Comparison of ENCODE assay signal across 8 cellular contexts in the genomic region with DNA sequence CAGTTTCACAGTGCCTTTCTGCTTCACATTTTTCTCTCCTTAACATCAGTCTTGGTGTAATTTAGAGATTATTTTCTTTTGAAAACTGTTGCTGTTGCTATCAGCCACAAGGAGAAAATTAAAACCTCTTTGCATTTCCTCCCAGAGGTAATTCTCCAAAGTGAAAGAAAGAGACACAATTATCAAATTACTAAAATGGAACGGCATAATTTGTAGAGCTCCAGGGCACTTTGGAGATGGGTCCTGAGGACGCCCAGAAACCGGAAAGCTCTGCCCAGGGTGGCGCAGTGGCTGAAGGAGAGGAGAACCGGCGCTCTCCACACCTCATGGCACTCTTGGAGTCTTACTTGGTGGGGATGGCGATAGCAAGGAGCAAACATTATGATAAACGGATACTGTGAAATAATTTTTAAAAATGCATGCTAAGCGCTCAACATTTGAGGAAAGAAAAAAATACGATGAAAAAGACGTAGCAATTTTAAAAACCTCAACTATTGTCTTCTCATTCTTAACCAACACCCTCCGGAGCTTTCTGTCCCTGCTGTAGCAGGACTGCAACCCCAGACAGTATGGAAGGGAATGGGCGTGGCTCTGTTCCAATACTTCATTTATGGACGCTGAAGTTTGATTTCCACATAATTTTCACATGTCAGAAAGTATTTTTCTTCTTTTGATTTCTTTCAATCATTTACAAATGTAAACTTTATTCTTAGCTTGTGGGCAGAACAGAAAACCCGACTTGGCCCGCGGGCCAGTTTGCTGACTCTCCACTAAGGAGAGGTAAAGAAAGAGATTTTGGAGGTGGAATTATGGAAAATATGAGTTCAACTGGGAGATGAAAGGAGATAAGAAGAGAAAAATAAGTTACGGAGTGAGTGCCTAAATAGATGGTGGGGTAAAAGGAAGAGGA. TPM values are rescaled to one million over a fixed set of nuclear protein-coding genes. Genes with fewer than 3 reads are reported as not detected.
DNase-seq lines count a peak whose midpoint lies in the region; ATAC-seq and TF ChIP-seq lines count a peak whose summit lies in the region.

No MANE protein-coding gene starts in this region.

- intact Hi-C loops in prostate gland (cut with DNase I): no loop called here

- peaks cover 40% of the 10 kb centered on the region for H3K4me1 Mint-ChIP-seq in WTC11

- TF ChIP-seq POLR2A in prostate gland (IDR thresholded peaks at IDR 0.05): no peak

- peaks cover 4% of the 10 kb centered on the region for H3K4me1 ChIP-seq in prostate gland (replicated peaks)

- WGBS in prostate gland: 6% methylated on average over 18 of the region's 18 CpGs

- CTCF ChIA-PET in WTC11 (lab: Charles Lee): interaction anchor here (1.0 to 4.5 kb wide), 20 partner anchors 8 to 199 kb away, joined by 3 to 45 read pairs (median 11); a partner anchor contains a TSS

- no peaks in the 10 kb centered on the region for H3K9me3 Mint-ChIP-seq in WTC11

- peaks cover 9% of the 10 kb centered on the region for H3K27me3 Mint-ChIP-seq in WTC11 (ENCODE audit: low read depth)

- H3K27ac Mint-ChIP-seq in WTC11: peak overlapping the region; percentile 85

- peaks cover 5 to 10% of the 10 kb centered on the region in 2 donors for H3K36me3 ChIP-seq in prostate gland

- POLR2A ChIA-PET in WTC11 (lab: Charles Lee): interaction anchor here (1.7 to 1.9 kb wide), 2 partner anchors 12 to 13 kb away, joined by 5 read pairs; no protein-coding TSS in a partner anchor

- no peak for TF ChIP-seq CTCF in C4-2B (conservative IDR thresholded peaks at IDR 0.05)
- TF ChIP-seq CTCF in WTC11 (IDR thresholded peaks at IDR 0.05): no peak
- TF ChIP-seq CTCF in fibroblast of villous mesenchyme (IDR thresholded peaks at IDR 0.05; ENCODE audit: insufficient read depth, low read depth, low read length): no peak
- peak in 1 of 4 experiments; percentile 16 for TF ChIP-seq CTCF in prostate gland (IDR thresholded peaks at IDR 0.05)

- DNase-seq in HuH-7.5 (ENCODE audit: low spot score) (peak; percentile 38), WTC11 (ENCODE audit: low spot score) (no peak), fibroblast of villous mesenchyme (ENCODE audit: low read depth) (peak; percentile 44), prostate gland (ENCODE audit: low spot score) (peak; percentile 49), NCI-H128 (lab: John Stamatoyannopoulos, UW; ENCODE audit: unreplicated experiment) (no peak)

- H3K27ac ChIP-seq in C4-2B (peak overlapping the region; percentile 89), prostate gland (peak overlapping the region; percentile 95 to 97)

- ATAC-seq in WTC11 (peak; percentile 14; the same call in 1 of the 2 replicates), HG03571 (IDR thresholded peaks at IDR 0.05; ENCODE audit: unreplicated experiment) (no peak), HG03565 (IDR thresholded peaks at IDR 0.05; ENCODE audit: unreplicated experiment) (no peak)

- H3K36me3 Mint-ChIP-seq in WTC11: peaks cover 22% of the 10 kb centered on the region

- peak overlapping the region; percentile 89 for H3K4me3 Mint-ChIP-seq in WTC11

- peak overlapping the region; percentile 95 for H3K4me3 ChIP-seq in fibroblast of villous mesenchyme (ENCODE audit: low read depth, low read length)
- H3K4me3 ChIP-seq in prostate gland: peak overlapping the region; percentile 55 to 69

- H3K27me3 ChIP-seq in prostate gland (replicated peaks; ENCODE audit: insufficient read depth): no peaks in the 10 kb centered on the region

- no peaks in the 10 kb centered on the region for H3K9me3 ChIP-seq in prostate gland

TF ChIP-seq in WTC11, 78 proteins besides CTCF, POLR2A, EP300 and RAD21:
- TF ChIP-seq ZNF671 (CRISPR knock-in tag; IDR thresholded peaks at IDR 0.05): no peak
- TF ChIP-seq, protein P1, sequence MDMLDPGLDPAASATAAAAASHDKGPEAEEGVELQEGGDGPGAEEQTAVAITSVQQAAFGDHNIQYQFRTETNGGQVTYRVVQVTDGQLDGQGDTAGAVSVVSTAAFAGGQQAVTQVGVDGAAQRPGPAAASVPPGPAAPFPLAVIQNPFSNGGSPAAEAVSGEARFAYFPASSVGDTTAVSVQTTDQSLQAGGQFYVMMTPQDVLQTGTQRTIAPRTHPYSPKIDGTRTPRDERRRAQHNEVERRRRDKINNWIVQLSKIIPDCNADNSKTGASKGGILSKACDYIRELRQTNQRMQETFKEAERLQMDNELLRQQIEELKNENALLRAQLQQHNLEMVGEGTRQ (CRISPR knock-in tag; IDR thresholded peaks at IDR 0.05): no peak
- TF ChIP-seq ZNF263 (CRISPR knock-in tag; IDR thresholded peaks at IDR 0.05; ENCODE audit: low read depth): no peak
- no peak for TF ChIP-seq SMAD4 (CRISPR knock-in tag; IDR thresholded peaks at IDR 0.05)
- TF ChIP-seq, protein P2, sequence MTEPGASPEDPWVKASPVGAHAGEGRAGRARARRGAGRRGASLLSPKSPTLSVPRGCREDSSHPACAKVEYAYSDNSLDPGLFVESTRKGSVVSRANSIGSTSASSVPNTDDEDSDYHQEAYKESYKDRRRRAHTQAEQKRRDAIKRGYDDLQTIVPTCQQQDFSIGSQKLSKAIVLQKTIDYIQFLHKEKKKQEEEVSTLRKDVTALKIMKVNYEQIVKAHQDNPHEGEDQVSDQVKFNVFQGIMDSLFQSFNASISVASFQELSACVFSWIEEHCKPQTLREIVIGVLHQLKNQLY (CRISPR knock-in tag; IDR thresholded peaks at IDR 0.05): no peak
- TF ChIP-seq, protein P3, sequence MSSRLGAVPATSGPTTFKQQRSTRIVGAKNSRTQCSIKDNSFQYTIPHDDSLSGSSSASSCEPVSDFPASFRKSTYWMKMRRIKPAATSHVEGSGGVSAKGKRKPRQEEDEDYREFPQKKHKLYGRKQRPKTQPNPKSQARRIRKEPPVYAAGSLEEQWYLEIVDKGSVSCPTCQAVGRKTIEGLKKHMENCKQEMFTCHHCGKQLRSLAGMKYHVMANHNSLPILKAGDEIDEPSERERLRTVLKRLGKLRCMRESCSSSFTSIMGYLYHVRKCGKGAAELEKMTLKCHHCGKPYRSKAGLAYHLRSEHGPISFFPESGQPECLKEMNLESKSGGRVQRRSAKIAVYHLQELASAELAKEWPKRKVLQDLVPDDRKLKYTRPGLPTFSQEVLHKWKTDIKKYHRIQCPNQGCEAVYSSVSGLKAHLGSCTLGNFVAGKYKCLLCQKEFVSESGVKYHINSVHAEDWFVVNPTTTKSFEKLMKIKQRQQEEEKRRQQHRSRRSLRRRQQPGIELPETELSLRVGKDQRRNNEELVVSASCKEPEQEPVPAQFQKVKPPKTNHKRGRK (CRISPR knock-in tag; IDR thresholded peaks at IDR 0.05; ENCODE audit: borderline replicate concordance): no peak
- TF ChIP-seq, protein P4, sequence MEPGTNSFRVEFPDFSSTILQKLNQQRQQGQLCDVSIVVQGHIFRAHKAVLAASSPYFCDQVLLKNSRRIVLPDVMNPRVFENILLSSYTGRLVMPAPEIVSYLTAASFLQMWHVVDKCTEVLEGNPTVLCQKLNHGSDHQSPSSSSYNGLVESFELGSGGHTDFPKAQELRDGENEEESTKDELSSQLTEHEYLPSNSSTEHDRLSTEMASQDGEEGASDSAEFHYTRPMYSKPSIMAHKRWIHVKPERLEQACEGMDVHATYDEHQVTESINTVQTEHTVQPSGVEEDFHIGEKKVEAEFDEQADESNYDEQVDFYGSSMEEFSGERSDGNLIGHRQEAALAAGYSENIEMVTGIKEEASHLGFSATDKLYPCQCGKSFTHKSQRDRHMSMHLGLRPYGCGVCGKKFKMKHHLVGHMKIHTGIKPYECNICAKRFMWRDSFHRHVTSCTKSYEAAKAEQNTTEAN (CRISPR knock-in tag; IDR thresholded peaks at IDR 0.05): no peak
- no peak for TF ChIP-seq FOXK1 (CRISPR knock-in tag; IDR thresholded peaks at IDR 0.05)
TF ChIP-seq in WTC11: peak in this region for 0.

RNA-seq across cellular contexts. Expression of a gene that starts 1.1 kb away (rescaled TPM):
- total RNA-seq in WTC11 (2021) (126 to 181 TPM (median 163 TPM) in 3 replicates), fibroblast of villous mesenchyme (126 and 197 TPM in 2 replicates), prostate gland (100 to 1,000 TPM; 253 to 351 TPM)

RNA-seq across cellular contexts. Expression of a gene that starts 42.0 kb away (rescaled TPM):
- total RNA-seq in WTC11 (2021): 150 to 161 TPM (median 159 TPM) in 3 replicates
- total RNA-seq in fibroblast of villous mesenchyme: 70.0 and 70.2 TPM in 2 replicates
- 10 to 100 TPM; 61.7 to 72.1 TPM for total RNA-seq in prostate gland

RNA-seq across cellular contexts. Expression of a gene that starts 53.2 kb away (rescaled TPM):
- total RNA-seq in WTC11 (2021) (not detected in 3 replicates), fibroblast of villous mesenchyme (not detected in 2 replicates), prostate gland (not detected)

Comparison
In these comparisons a context has a peak if more than half of its experiments do, and no peak if none do; other contexts are left out.
1. DNase-seq: peak in HuH-7.5 (single experiment), fibroblast of villous mesenchyme (single experiment) and prostate gland (single experiment); none in WTC11 (single experiment) and NCI-H128 (single experiment).